22 cellular contexts compared by ENCODE assay signal in genomic region chr2:121348128-121348740, GRCh38.
DNase-seq lines count a peak whose midpoint lies in the region; ATAC-seq and TF ChIP-seq lines count a peak whose summit lies in the region.
"Had no signal": no experiment of that assay in that cellular context is flagged by ENCODE, and none has a peak within 500 bp of the region (broad histone marks: within the 10 kb centered on the region; RNA-seq: fewer than 3 reads in every experiment).

No MANE protein-coding gene starts in this region.

- no peak for ATAC-seq in stimulated activated naive B cell treated with anti-CD40 and anti-IgM and Interleukin-4, amounts not matched to agents 10 μg/mL and 1 μg/mL and 100 μg/mL, for 72 hours (replicated peaks)
- ATAC-seq: GM12878, Right ventricle myocardium inferior, SK-N-SH treated with all-trans-retinoic acid at 6 μM for 48 hours had no signal

- no peaks in the 10 kb centered on the region for H3K9me3 Mint-ChIP-seq in nephron progenitor cell
- no peaks in the 10 kb centered on the region for H3K9me3 Mint-ChIP-seq in stimulated activated naive B cell treated with anti-CD40 and anti-IgM and Interleukin-4, amounts not matched to agents 10 μg/mL and 1 μg/mL and 100 μg/mL, for 72 hours
- H3K9me3 Mint-ChIP-seq: CD4-positive, alpha-beta T cell had no signal

- H3K4me3 Mint-ChIP-seq in nephron progenitor cell = no peak overlapping the region
- no peak overlapping the region for H3K4me3 Mint-ChIP-seq in stimulated activated naive B cell treated with anti-CD40 and anti-IgM and Interleukin-4, amounts not matched to agents 10 μg/mL and 1 μg/mL and 100 μg/mL, for 72 hours
- H3K4me3 Mint-ChIP-seq: CD4-positive, alpha-beta T cell had no signal

- H3K4me1 Mint-ChIP-seq in nephron progenitor cell = no peaks in the 10 kb centered on the region
- H3K4me1 Mint-ChIP-seq in stimulated activated naive B cell treated with anti-CD40 and anti-IgM and Interleukin-4, amounts not matched to agents 10 μg/mL and 1 μg/mL and 100 μg/mL, for 72 hours = no peaks in the 10 kb centered on the region

- no peaks in the 10 kb centered on the region for H3K27me3 Mint-ChIP-seq in nephron progenitor cell (ENCODE audit: low read depth, poor library complexity)
- no peaks in the 10 kb centered on the region for H3K27me3 Mint-ChIP-seq in stimulated activated naive B cell treated with anti-CD40 and anti-IgM and Interleukin-4, amounts not matched to agents 10 μg/mL and 1 μg/mL and 100 μg/mL, for 72 hours
- H3K27me3 Mint-ChIP-seq: CD4-positive, alpha-beta T cell had no signal

- peaks cover 75% of the 10 kb centered on the region for H3K36me3 Mint-ChIP-seq in nephron progenitor cell (ENCODE audit: low read depth)
- H3K36me3 Mint-ChIP-seq in stimulated activated naive B cell treated with anti-CD40 and anti-IgM and Interleukin-4, amounts not matched to agents 10 μg/mL and 1 μg/mL and 100 μg/mL, for 72 hours = peaks cover 51 to 69% of the 10 kb centered on the region in 2 donors

- peak overlapping the region; percentile 66 for H3K27ac Mint-ChIP-seq in nephron progenitor cell
- peak overlapping the region; percentile 32 for H3K27ac Mint-ChIP-seq in stimulated activated naive B cell treated with anti-CD40 and anti-IgM and Interleukin-4, amounts not matched to agents 10 μg/mL and 1 μg/mL and 100 μg/mL, for 72 hours
- H3K27ac Mint-ChIP-seq: CD4-positive, alpha-beta T cell had no signal

- peak; percentile 60 for DNase-seq in COR-L47 (lab: John Stamatoyannopoulos, UW)
- peak; percentile 46 for DNase-seq in NCI-H510A (lab: John Stamatoyannopoulos, UW)
- DNase-seq in nephron progenitor cell = no peak
- no peak for DNase-seq in stimulated activated naive B cell treated with anti-CD40 and anti-IgM and Interleukin-4, amounts not matched to agents 10 μg/mL and 1 μg/mL and 100 μg/mL, for 72 hours
- no peak for DNase-seq in NCI-H1092 (lab: John Stamatoyannopoulos, UW)
- DNase-seq in activated CD4-positive, CD25-positive, alpha-beta regulatory T cell (lab: John Stamatoyannopoulos, UW) = no peak
- DNase-seq in NCI-H748 (lab: John Stamatoyannopoulos, UW; ENCODE audit: unreplicated experiment) = no peak
- DNase-seq: CD4-positive, alpha-beta T cell; DMS79; EL; GDM1; GM23248; H7; KBM-7; NCI-H226; NCI-H524; NCI-H774; NK-92 treated with Interleukin-12 subunit alpha and Interleukin-12 subunit beta, amount 100 ng/mL, for 24 hours; PC-9 had no signal

- TF ChIP-seq CTCF in nephron progenitor cell (IDR thresholded peaks at IDR 0.05) = no peak

Comparison
In these comparisons a context has a peak if more than half of its experiments do, and no peak if none do; other contexts are left out.
1. DNase-seq: peak in COR-L47 (single experiment) and NCI-H510A (single experiment); none in nephron progenitor cell (single experiment), stimulated activated naive B cell treated with anti-CD40 and anti-IgM and Interleukin-4, amounts not matched to agents 10 μg/mL and 1 μg/mL and 100 μg/mL, for 72 hours (single experiment), NCI-H1092 (single experiment), activated CD4-positive, CD25-positive, alpha-beta regulatory T cell (0 of 4) and NCI-H748 (single experiment).